In genomic region chr19:4007021-4007835, GRCh38 we compare ENCODE assay signal across 8 cellular contexts. TPM values are rescaled to one million over a fixed set of nuclear protein-coding genes. Genes with fewer than 3 reads are reported as not detected.
DNase-seq lines count a peak whose midpoint lies in the region; ATAC-seq, FAIRE-seq and TF ChIP-seq lines count a peak whose summit lies in the region.

Gene PIAS4, plus strand, starts transcription at chr19:4007736. Its CDS starts 25 bp downstream, at chr19:4007761.

- peak within 1 kb of the TSS; percentile 86 for H3K27ac ChIP-seq in BLaER1
- H3K27ac ChIP-seq in HepG2 (ENCODE audit: extremely low read length, insufficient read depth, low read length), result peak within 1 kb of the TSS; percentile 78

- peak; percentile 43; the same call in 1 of the 2 replicates for TF ChIP-seq RAD21 in HepG2 (CRISPR knock-in tag; IDR thresholded peaks at IDR 0.05)

- H4K20me1 ChIP-seq in BLaER1 (peaks cover 41% of the 10 kb centered on the region), HepG2 (ENCODE audit: insufficient read depth, low read length) (0 out of 2 replicates have a peak, but pooled peaks cover 9% of the 10 kb centered on the region)

- TF ChIP-seq POLR2A in HepG2 (IDR thresholded peaks at IDR 0.05; ENCODE audit: insufficient read depth in 1 of 2, low read depth in 2 of 2, low read length in 2 of 2), result peak; percentile 55 to 90; a peak in 3 of 4 replicates

- H3K4me2 ChIP-seq in BLaER1 (peak within 1 kb of the TSS; percentile 99), HepG2 (ENCODE audit: low read depth, low read length) (peak within 1 kb of the TSS; percentile 92)

- POLR2A ChIA-PET in HepG2 (lab: Yijun Ruan, JAX), result interaction anchor here (0.6 to 2.3 kb wide), 11 partner anchors 10 to 245 kb away, joined by 3 to 12 read pairs (median 4); partner anchors contain the start of genes EEF2 and MRPL54

- CTCF ChIA-PET in HepG2 (lab: Yijun Ruan, JAX; ENCODE audit: low intra/inter-chr PET ratio, low total read pairs), result no interaction called here

- TF ChIP-seq EP300 in HepG2 (IDR thresholded peaks at IDR 0.05; ENCODE audit: low read depth in 2 of 2, low read length in 2 of 2) (no peak; a peak in 1 of 4 replicates), HepG2 (CRISPR knock-in tag; IDR thresholded peaks at IDR 0.05; ENCODE audit: borderline replicate concordance) (0 out of 2 replicates have a peak, but pooled peaks have one; percentile 44)

- H3K9me3 Mint-ChIP-seq in dendritic cell treated with granulocyte-macrophage colony-stimulating factor and Interleukin-4, amounts not matched to agents 40 ng/mL and 50 ng/mL, for 4 days, result no peaks in the 10 kb centered on the region

- H3K4me1 ChIP-seq in BLaER1, result peaks cover 39% of the 10 kb centered on the region
- peaks cover 33% of the 10 kb centered on the region for H3K4me1 ChIP-seq in HepG2 (ENCODE audit: insufficient read depth, low read length)

- H3K27ac Mint-ChIP-seq in dendritic cell treated with granulocyte-macrophage colony-stimulating factor and Interleukin-4, amounts not matched to agents 40 ng/mL and 50 ng/mL, for 4 days, result peak within 1 kb of the TSS; percentile 87

- H3K9ac ChIP-seq in BLaER1, result peak within 1 kb of the TSS; percentile 84
- H3K9ac ChIP-seq in HepG2 (ENCODE audit: insufficient read depth, low read depth, low read length), result peak within 1 kb of the TSS; percentile 89

- 0% methylated on average over 8 of the region's 91 CpGs for WGBS in HepG2 (ENCODE audit: low lambda C conversion rate)

- H3K36me3 Mint-ChIP-seq in dendritic cell treated with granulocyte-macrophage colony-stimulating factor and Interleukin-4, amounts not matched to agents 40 ng/mL and 50 ng/mL, for 4 days (ENCODE audit: low read depth), result peaks cover 28% of the 10 kb centered on the region

- peaks cover 40% of the 10 kb centered on the region for H3K4me1 Mint-ChIP-seq in dendritic cell treated with granulocyte-macrophage colony-stimulating factor and Interleukin-4, amounts not matched to agents 40 ng/mL and 50 ng/mL, for 4 days (ENCODE audit: low read depth)

- peak; percentile 80 for ATAC-seq in GM19328 (IDR thresholded peaks at IDR 0.05; ENCODE audit: unreplicated experiment)
- peak; percentile 59 for ATAC-seq in HG03469 (IDR thresholded peaks at IDR 0.05; ENCODE audit: unreplicated experiment)
- peak; percentile 91 for ATAC-seq in HepG2

- H3K4me3 Mint-ChIP-seq in dendritic cell treated with granulocyte-macrophage colony-stimulating factor and Interleukin-4, amounts not matched to agents 40 ng/mL and 50 ng/mL, for 4 days, result peak within 1 kb of the TSS; percentile 88

- FAIRE-seq in HepG2 (lab: Jason Lieb, UNC), result no peak

- H3K4me3 ChIP-seq in BLaER1 (peak within 1 kb of the TSS; percentile 91), HepG2 (replicated peaks in 1 of 3; ENCODE audit: insufficient read depth in 1 of 3, low read depth in 2 of 3, low read length in 3 of 3) (peak within 1 kb of the TSS; percentile 90 to 100 (median 98))

- no peaks in the 10 kb centered on the region for H3K27me3 Mint-ChIP-seq in dendritic cell treated with granulocyte-macrophage colony-stimulating factor and Interleukin-4, amounts not matched to agents 40 ng/mL and 50 ng/mL, for 4 days

- TF ChIP-seq CTCF in HepG2 (CRISPR knock-in tag; IDR thresholded peaks at IDR 0.05), result peak; percentile 35

- H2AFZ ChIP-seq in HepG2 (ENCODE audit: low read length), result no peak within 1 kb of the TSS

- in situ Hi-C loops in HepG2 (cut with HindIII; ENCODE audit: extremely low pct_ligation_motif_present, low pct_unique_long_range_greater_than_20kb), result no loop called here

- H3K79me2 ChIP-seq in HepG2 (ENCODE audit: insufficient read depth, low read length), result peaks cover 35% of the 10 kb centered on the region

- H3K9me3 ChIP-seq in BLaER1, result no peaks in the 10 kb centered on the region
- H3K9me3 ChIP-seq in HepG2 (ENCODE audit: low read length), result no peaks in the 10 kb centered on the region

- H3K27me3 ChIP-seq in BLaER1, result no peaks in the 10 kb centered on the region
- no peaks in the 10 kb centered on the region; a peak in 1 of 5 replicates for H3K27me3 ChIP-seq in HepG2 (ENCODE audit: control insufficient read depth in 1 of 2, insufficient read depth in 2 of 2, low read length in 2 of 2)

- BruUV-seq in HepG2 (replicated peaks; lab: Mats Ljungman, UMichigan), result TSS peak; percentile 92

- DNase-seq in NCI-H69 (lab: John Stamatoyannopoulos, UW) (peak; percentile 98), HepG2 (ENCODE audit: low spot score) (peak; percentile 87)
- DNase-seq in activated CD4-positive, alpha-beta T cell treated with anti-CD3 and anti-CD28 coated beads, Interleukin-2, amount 50 U/mL, for 24 hours (ENCODE audit: low read depth in 1 of 2, low spot score in 1 of 2), result peak; percentile 88
- DNase-seq in stimulated activated CD4-positive, alpha-beta T cell treated with anti-CD3 and anti-CD28 coated beads, Interleukin-4, amount 100 ng/mL, for 1 hour, result peak; percentile 93

- H3K36me3 ChIP-seq in BLaER1 (peaks cover 26% of the 10 kb centered on the region), HepG2 (replicated peaks in 1 of 2; ENCODE audit: control insufficient read depth in 1 of 2, insufficient read depth in 2 of 2, low read length in 2 of 2) (peaks cover 3 to 5% of the 10 kb centered on the region in 2 experiments; a peak in 2 of 5 replicates)

- intact Hi-C loops in dendritic cell treated with granulocyte-macrophage colony-stimulating factor and Interleukin-4, amounts not matched to agents 40 ng/mL and 50 ng/mL, for 4 days (cut with micrococcal nuclease), result loop anchor here (2.0 kb wide), 1 partner anchor 16 kb away; no protein-coding TSS in a partner anchor
- intact Hi-C loops in HepG2 (cut with micrococcal nuclease; ENCODE audit: unreplicated experiment), result loop anchor here (10.0 kb wide), 1 partner anchor 128 kb away; no protein-coding TSS in a partner anchor

TF ChIP-seq in HepG2, 621 proteins besides CTCF, POLR2A, EP300 and RAD21 (continues in another document):
- TF ChIP-seq AHDC1 (CRISPR knock-in tag; IDR thresholded peaks at IDR 0.05; ENCODE audit: borderline replicate concordance), result no peak
- peak; percentile 59; the same call in 1 of the 2 replicates for TF ChIP-seq SP5 (CRISPR knock-in tag; IDR thresholded peaks at IDR 0.05; ENCODE audit: borderline replicate concordance, low read depth)

RNA-seq across cellular contexts. Expression of gene PIAS4, which starts in this region (rescaled TPM):
- 20.1 and 22.4 TPM in 2 replicates for total RNA-seq in HepG2 (2016; rRNA removed; fragmentation: Illumina TruSeq; extraction: Trizol)
- 4.3 and 5.1 TPM in 2 replicates for total RNA-seq in HepG2 (2016; cell fraction: cytosol; rRNA removed; fragmentation: Illumina TruSeq; extraction: Trizol; ENCODE audit: low read depth)
- 16.7 and 23.3 TPM in 2 replicates for total RNA-seq in HepG2 (2016; cell fraction: insoluble cytoplasmic fraction; rRNA removed; fragmentation: Illumina TruSeq; extraction: Trizol)
- 9.8 and 11.2 TPM in 2 replicates for total RNA-seq in HepG2 (2016; cell fraction: membrane; rRNA removed; fragmentation: Illumina TruSeq; extraction: Trizol)
- 9.7 and 15.2 TPM in 2 replicates for total RNA-seq in HepG2 (2016; cell fraction: nucleus; rRNA removed; fragmentation: Illumina TruSeq; extraction: Trizol)
- 8.7 and 9.0 TPM in 2 replicates for polyA plus RNA-seq in HepG2 (2011; rRNA removed)
- 11.2 and 43.1 TPM in 2 replicates for polyA plus RNA-seq in HepG2 (2011; cell fraction: cytosol; rRNA removed)
- 22.4 and 27.4 TPM in 2 replicates for polyA plus RNA-seq in HepG2 (2011; cell fraction: nucleus; rRNA removed)
- polyA plus RNA-seq in HepG2 (2012), result 19.1 and 20.7 TPM in 2 replicates
- 3.3 and 3.5 TPM in 2 replicates for polyA plus RNA-seq in HepG2 (2016; cell fraction: cytosol; fragmentation: Illumina TruSeq; extraction: Trizol; ENCODE audit: low read depth)
- 18.2 and 33.3 TPM in 2 replicates for polyA plus RNA-seq in HepG2 (2016; cell fraction: insoluble cytoplasmic fraction; fragmentation: Illumina TruSeq; extraction: Trizol; ENCODE audit: low read depth)
- 5.6 and 5.9 TPM in 2 replicates for polyA plus RNA-seq in HepG2 (2016; cell fraction: membrane; fragmentation: Illumina TruSeq; extraction: Trizol; ENCODE audit: low read depth)
- 36.3 and 39.1 TPM in 2 replicates for polyA plus RNA-seq in HepG2 (2016; cell fraction: nucleus; fragmentation: Illumina TruSeq; extraction: Trizol; ENCODE audit: insufficient read depth, low read depth)
- polyA minus RNA-seq in HepG2 (2011; rRNA and poly(A)+ RNA removed; ENCODE audit: low replicate concordance), result 12.2 and 13.9 TPM in 2 replicates
- polyA minus RNA-seq in HepG2 (2011; cell fraction: cytosol; rRNA and poly(A)+ RNA removed), result 5.1 and 7.7 TPM in 2 replicates
- polyA minus RNA-seq in HepG2 (2011; cell fraction: nucleus; rRNA and poly(A)+ RNA removed), result 14.5 and 15.1 TPM in 2 replicates

Comparison
In these comparisons a context has a peak if more than half of its experiments do, and no peak if none do; other contexts are left out.
1. Peak in every context shown above with its lines: DNase-seq, ATAC-seq, H3K4me3 ChIP-seq and H3K27ac ChIP-seq.